ENCODE assay signal across 19 cellular contexts in the genomic region with DNA sequence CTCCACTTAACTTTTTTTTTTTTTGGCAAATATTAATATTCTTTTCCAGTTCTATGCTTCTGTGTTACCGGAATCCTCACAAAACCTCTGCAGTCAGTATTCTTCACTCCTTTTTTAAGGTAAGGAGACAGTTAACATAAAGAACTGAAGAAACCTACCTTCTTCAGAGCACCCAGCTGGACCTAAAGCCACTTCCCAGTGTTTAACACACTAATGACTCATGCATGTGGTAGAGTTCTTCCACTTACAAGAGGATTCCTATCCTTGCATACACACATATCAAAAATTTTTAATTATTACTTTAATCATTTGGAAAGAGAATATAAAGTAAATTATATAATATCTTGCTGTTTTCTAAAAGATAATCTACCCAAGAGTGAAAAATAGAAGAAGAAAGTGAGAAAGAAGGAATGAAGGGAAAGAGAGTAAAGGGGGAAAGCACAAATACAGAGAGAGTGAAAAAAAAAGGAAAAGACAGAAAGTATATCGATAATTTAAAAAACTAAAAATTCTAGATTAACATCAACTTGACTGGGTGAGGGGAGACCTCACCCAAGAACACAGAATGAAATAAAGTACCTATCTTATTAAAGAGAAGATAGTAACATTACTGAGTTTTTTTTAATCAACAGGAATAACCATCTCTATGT. TPM values are rescaled to one million over a fixed set of nuclear protein-coding genes. Genes with fewer than 3 reads are reported as not detected.
DNase-seq lines count a peak whose midpoint lies in the region; FAIRE-seq and TF ChIP-seq lines count a peak whose summit lies in the region.
"Had no signal": no experiment of that assay in that cellular context is flagged by ENCODE, and none has a peak within 500 bp of the region (broad histone marks: within the 10 kb centered on the region; RNA-seq: fewer than 3 reads in every experiment).

No MANE protein-coding gene starts in this region.

- no peak overlapping the region for H3K27ac ChIP-seq in epithelial cell of prostate
- no peak overlapping the region for H3K27ac ChIP-seq in osteoblast (ENCODE audit: low read depth, low read length)
- H3K27ac ChIP-seq in OCI-LY7 (ENCODE audit: low read depth, low read length, poor library complexity, severe bottlenecking): no peak overlapping the region
- H3K27ac ChIP-seq: parathyroid adenoma, upper lobe of right lung had no signal

- no peak for TF ChIP-seq CTCF in osteoblast (IDR thresholded peaks at IDR 0.05; ENCODE audit: extremely low read depth, low read depth, low read length)
- TF ChIP-seq CTCF in OCI-LY7 (conservative IDR thresholded peaks at IDR 0.05; ENCODE audit: low read length): no peak

- H2AFZ ChIP-seq in osteoblast (ENCODE audit: low read length) (no peak overlapping the region), OCI-LY7 (ENCODE audit: low read length) (no peak overlapping the region)
- H2AFZ ChIP-seq: parathyroid adenoma had no signal

- no peaks in the 10 kb centered on the region for H3K9me2 ChIP-seq in OCI-LY7 (ENCODE audit: insufficient read depth, low read length)

- DNase-seq in ELR (ENCODE audit: low read depth): peak; percentile 50
- DNase-seq in RCC 7860 (ENCODE audit: low spot score): peak; percentile 22
- peak; percentile 5 for DNase-seq in epithelial cell of prostate (ENCODE audit: low read depth, low spot score)
- DNase-seq in osteoblast (ENCODE audit: insufficient read length, low spot score, missing footprints): peak; percentile 83
- DNase-seq in OCI-LY7 (ENCODE audit: low spot score): no peak
- no peak for DNase-seq in NCI-H128 (lab: John Stamatoyannopoulos, UW; ENCODE audit: unreplicated experiment)
- DNase-seq in GOT3 (lab: John Stamatoyannopoulos, UW): no peak
- DNase-seq in iPS-NIHi11 (ENCODE audit: low spot score): no peak
- DNase-seq: activated naive CD4-positive, alpha-beta T cell treated with Interleukin-2 at 50 U/mL for 16 hours; C1 segment of cervical spinal cord; DMS79; effector memory CD4-positive, alpha-beta T cell; heart left ventricle; Kasumi-1; mucosa of descending colon; NCI-H2029; upper lobe of right lung had no signal

- no peaks in the 10 kb centered on the region for H3K27me3 ChIP-seq in osteoblast (ENCODE audit: insufficient read depth, low read length)
- H3K27me3 ChIP-seq: heart left ventricle, upper lobe of right lung had no signal

- POLR2A ChIA-PET in OCI-LY7 (lab: Charles Lee): interaction anchor here (0.5 to 0.9 kb wide), 4 partner anchors 33 to 430 kb away, joined by 3 to 4 read pairs (median 4); no protein-coding TSS in a partner anchor

- no TSS peak for BruUV-seq in OCI-LY7 (replicated peaks; lab: Mats Ljungman, UMichigan)

- H3K79me2 ChIP-seq in osteoblast (ENCODE audit: insufficient read depth, low read length): peaks cover 99% of the 10 kb centered on the region
- no peaks in the 10 kb centered on the region for H3K79me2 ChIP-seq in OCI-LY7 (ENCODE audit: insufficient read depth, low read depth, low read length)

- peaks cover 80% of the 10 kb centered on the region for H4K20me1 ChIP-seq in osteoblast (ENCODE audit: insufficient read depth, low read length)
- H4K20me1 ChIP-seq in OCI-LY7 (ENCODE audit: insufficient read depth, low read length): no peaks in the 10 kb centered on the region

- CTCF ChIA-PET in OCI-LY7 (lab: Charles Lee; ENCODE audit: unreplicated experiment): no interaction called here

- intact Hi-C loops in OCI-LY7 (cut with micrococcal nuclease; ENCODE audit: unreplicated experiment): no loop called here

- H3K9me3 ChIP-seq in osteoblast (ENCODE audit: low read depth, low read length) (no peaks in the 10 kb centered on the region), OCI-LY7 (ENCODE audit: low read length) (no peaks in the 10 kb centered on the region)
- H3K9me3 ChIP-seq: heart left ventricle, mucosa of descending colon, upper lobe of right lung had no signal

- H3K36me3 ChIP-seq in osteoblast (ENCODE audit: insufficient read depth, low read length) (peaks cover 6% of the 10 kb centered on the region), OCI-LY7 (ENCODE audit: insufficient read depth, low read length) (no peaks in the 10 kb centered on the region; the same call in 1 of the 2 replicates)
- H3K36me3 ChIP-seq: upper lobe of right lung had no signal

- peaks cover 21% of the 10 kb centered on the region for H3K4me1 ChIP-seq in osteoblast (ENCODE audit: insufficient read depth, low read length)
- H3K4me1 ChIP-seq in OCI-LY7 (ENCODE audit: insufficient read depth, low read length, poor library complexity, severe bottlenecking): no peaks in the 10 kb centered on the region
- H3K4me1 ChIP-seq: parathyroid adenoma, upper lobe of right lung had no signal

- FAIRE-seq in RCC 7860 (lab: Jason Lieb, UNC): peak; percentile 91

- H3K4me3 ChIP-seq in osteoblast (ENCODE audit: insufficient read depth, low read length): no peak overlapping the region
- no peak overlapping the region for H3K4me3 ChIP-seq in OCI-LY7 (ENCODE audit: low read depth, low read length, poor library complexity, severe bottlenecking)
- H3K4me3 ChIP-seq: heart left ventricle, mucosa of descending colon, upper lobe of right lung had no signal

- H3K4me2 ChIP-seq in osteoblast (ENCODE audit: insufficient read depth, low read length): no peak overlapping the region
- no peak overlapping the region for H3K4me2 ChIP-seq in OCI-LY7 (ENCODE audit: low read length)

RNA-seq across cellular contexts. Expression of a gene that starts 54.9 kb away (rescaled TPM):
- 344 and 453 TPM in 2 replicates for total RNA-seq in osteoblast
- 4.6 and 10.8 TPM in 2 replicates for total RNA-seq in OCI-LY7 (2014; rRNA removed; shearing (Covaris generic))
- 17.6 and 18.1 TPM in 2 replicates for total RNA-seq in OCI-LY7 (2022)
- total RNA-seq: T-helper 1 cell treated with Interleukin-12 subunit alpha and Interleukin-12 subunit beta and Interleukin-4 antibody, amounts not matched to agents 30 ng/mL and 1 ng/mL, for 36 hours had no signal

Comparison
In these comparisons a context has a peak if more than half of its experiments do, and no peak if none do; other contexts are left out.
1. DNase-seq: peak in ELR (single experiment), RCC 7860 (single experiment), epithelial cell of prostate (single experiment) and osteoblast (single experiment); none in OCI-LY7 (single experiment), NCI-H128 (single experiment), GOT3 (single experiment) and iPS-NIHi11 (single experiment).
2. RNA of a gene that starts 54.9 kb away (total RNA-seq): 344 to 453 TPM in osteoblast; 4.6 to 18.1 TPM in OCI-LY7; every median in the first group is over 10 times any median in the second.